In the genomic region with DNA sequence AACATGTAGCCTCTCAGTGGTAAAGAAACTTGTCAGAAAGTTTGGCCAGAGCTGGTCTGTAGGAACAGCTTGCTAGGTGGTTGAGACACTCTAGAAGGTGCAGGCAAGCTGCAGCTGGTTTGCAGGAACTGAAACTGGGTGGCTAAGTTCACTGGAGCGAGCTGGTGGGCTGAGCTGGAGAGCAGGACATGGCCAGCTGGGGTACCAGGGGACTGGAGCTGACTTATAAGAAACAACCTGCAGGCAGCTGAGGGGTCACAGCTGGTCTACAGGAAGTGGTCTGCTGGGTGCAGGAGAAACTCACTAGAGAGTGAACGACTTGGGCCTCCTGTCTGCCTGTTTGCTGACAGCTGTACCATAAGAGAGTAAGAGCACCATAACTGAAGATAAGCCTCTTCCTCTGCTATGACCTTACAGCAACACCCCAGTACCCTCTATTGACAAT, we compare ENCODE assay signal across 11 cellular contexts.
DNase-seq lines count a peak whose midpoint lies in the region; ATAC-seq and TF ChIP-seq lines count a peak whose summit lies in the region.
"Had no signal": no experiment of that assay in that cellular context is flagged by ENCODE, and none has a peak within 500 bp of the region (broad histone marks: within the 10 kb centered on the region; RNA-seq: fewer than 3 reads in every experiment).

No MANE protein-coding gene starts in this region.

- H3K27ac ChIP-seq in osteoblast (ENCODE audit: low read depth, low read length) = no peak overlapping the region

- H4K20me1 ChIP-seq in osteoblast (ENCODE audit: insufficient read depth, low read length) = no peaks in the 10 kb centered on the region

- H3K4me1 Mint-ChIP-seq in IgD-negative memory B cell = peaks cover 45 to 55% (median 55%) of the 10 kb centered on the region in 3 donors
- no peaks in the 10 kb centered on the region for H3K4me1 Mint-ChIP-seq in activated CD4-positive, alpha-beta T cell treated with anti-CD3 and anti-CD28 coated beads, Interleukin-2, amount 10 ng/mL, durations not matched to agents 24 days and 14 days

- intact Hi-C loops in activated CD4-positive, alpha-beta T cell treated with anti-CD3 and anti-CD28 coated beads, Interleukin-2, amount 10 ng/mL, durations not matched to agents 24 days and 14 days (cut with micrococcal nuclease) = no loop called here

- H3K27me3 ChIP-seq in osteoblast (ENCODE audit: insufficient read depth, low read length) = no peaks in the 10 kb centered on the region

- H3K27ac Mint-ChIP-seq in IgD-negative memory B cell = peak overlapping the region; percentile 33 to 90 (median 54)
- no peak overlapping the region for H3K27ac Mint-ChIP-seq in activated CD4-positive, alpha-beta T cell treated with anti-CD3 and anti-CD28 coated beads, Interleukin-2, amount 10 ng/mL, durations not matched to agents 24 days and 14 days
- H3K27ac Mint-ChIP-seq: natural killer cell treated with Interleukin-12 subunit alpha and Interleukin-12 subunit beta and Interleukin-15 and Interleukin-18, amount 100 ng/mL, for 72 hours had no signal

- ATAC-seq in GM19025 (IDR thresholded peaks at IDR 0.05; ENCODE audit: low read depth, unreplicated experiment) (peak; percentile 96), HG02678 (IDR thresholded peaks at IDR 0.05; ENCODE audit: unreplicated experiment) (peak; percentile 97)

- H3K4me3 Mint-ChIP-seq in IgD-negative memory B cell = peak overlapping the region in 2 of 4 donors; percentile 24 to 83
- H3K4me3 Mint-ChIP-seq in activated CD4-positive, alpha-beta T cell treated with anti-CD3 and anti-CD28 coated beads, Interleukin-2, amount 10 ng/mL, durations not matched to agents 24 days and 14 days = no peak overlapping the region
- H3K4me3 Mint-ChIP-seq: natural killer cell treated with Interleukin-12 subunit alpha and Interleukin-12 subunit beta and Interleukin-15 and Interleukin-18, amount 100 ng/mL, for 72 hours had no signal

- H3K36me3 Mint-ChIP-seq in IgD-negative memory B cell = peaks cover 4% of the 10 kb centered on the region
- no peaks in the 10 kb centered on the region for H3K36me3 Mint-ChIP-seq in activated CD4-positive, alpha-beta T cell treated with anti-CD3 and anti-CD28 coated beads, Interleukin-2, amount 10 ng/mL, durations not matched to agents 24 days and 14 days (ENCODE audit: low read depth)
- H3K36me3 Mint-ChIP-seq: natural killer cell treated with Interleukin-12 subunit alpha and Interleukin-12 subunit beta and Interleukin-15 and Interleukin-18, amount 100 ng/mL, for 72 hours had no signal

- H3K4me3 ChIP-seq in osteoblast (ENCODE audit: insufficient read depth, low read length) = no peak overlapping the region

- no peaks in the 10 kb centered on the region for H3K4me1 ChIP-seq in osteoblast (ENCODE audit: insufficient read depth, low read length)

- H3K79me2 ChIP-seq in osteoblast (ENCODE audit: insufficient read depth, low read length) = no peaks in the 10 kb centered on the region

- no peak for DNase-seq in osteoblast (ENCODE audit: insufficient read length, low spot score, missing footprints)
- DNase-seq in foreskin melanocyte = no peak
- DNase-seq in NCI-H345 treated with DMSO at 0.1 percent for 48 hours (lab: John Stamatoyannopoulos, UW; ENCODE audit: unreplicated experiment) = no peak
- no peak for DNase-seq in activated CD4-positive, alpha-beta T cell treated with anti-CD3 and anti-CD28 coated beads, Interleukin-2, amount 10 ng/mL, durations not matched to agents 24 days and 14 days
- no peak for DNase-seq in NCI-H1105 treated with DMSO at 0.1 percent for 48 hours (lab: John Stamatoyannopoulos, UW)
- DNase-seq: foreskin fibroblast, NCI-H187 treated with DMSO at 0.1 percent for 48 hours had no signal

- peak overlapping the region; percentile 54 for H2AFZ ChIP-seq in osteoblast (ENCODE audit: low read length)

- no peaks in the 10 kb centered on the region for H3K36me3 ChIP-seq in osteoblast (ENCODE audit: insufficient read depth, low read length)

- H3K9me3 Mint-ChIP-seq in IgD-negative memory B cell = peaks cover 0 to 3% (median 0%) of the 10 kb centered on the region in 3 donors
- no peaks in the 10 kb centered on the region for H3K9me3 Mint-ChIP-seq in activated CD4-positive, alpha-beta T cell treated with anti-CD3 and anti-CD28 coated beads, Interleukin-2, amount 10 ng/mL, durations not matched to agents 24 days and 14 days

- TF ChIP-seq CTCF in osteoblast (IDR thresholded peaks at IDR 0.05; ENCODE audit: extremely low read depth, low read depth, low read length) = no peak

- H3K27me3 Mint-ChIP-seq in IgD-negative memory B cell = peaks cover 1% of the 10 kb centered on the region
- H3K27me3 Mint-ChIP-seq in activated CD4-positive, alpha-beta T cell treated with anti-CD3 and anti-CD28 coated beads, Interleukin-2, amount 10 ng/mL, durations not matched to agents 24 days and 14 days = no peaks in the 10 kb centered on the region

- H3K9me3 ChIP-seq in osteoblast (ENCODE audit: low read depth, low read length) = no peaks in the 10 kb centered on the region

- no peak overlapping the region for H3K4me2 ChIP-seq in osteoblast (ENCODE audit: insufficient read depth, low read length)
